In the genomic region with DNA sequence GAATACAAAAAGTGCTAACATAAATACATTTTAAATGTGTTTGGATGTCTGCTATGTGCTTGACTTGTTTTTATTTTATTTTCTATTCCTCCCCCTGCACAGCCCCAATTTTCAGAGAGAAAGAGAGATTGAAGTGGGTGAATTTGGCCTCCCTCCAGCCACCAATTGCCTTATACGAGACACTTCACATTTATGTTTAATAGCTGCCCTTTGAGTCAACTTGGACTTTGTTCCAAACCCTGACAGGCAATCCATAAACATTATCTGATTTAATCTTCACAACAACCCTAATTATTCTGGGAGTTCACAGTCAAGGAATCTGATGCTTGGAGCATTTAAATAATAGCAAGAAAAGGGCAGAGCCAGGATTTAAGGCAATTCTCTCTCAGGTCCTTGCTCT, we compare ENCODE assay signal across 14 cellular contexts.
DNase-seq lines count a peak whose midpoint lies in the region; TF ChIP-seq lines count a peak whose summit lies in the region.
"Had no signal": no experiment of that assay in that cellular context is flagged by ENCODE, and none has a peak within 500 bp of the region (broad histone marks: within the 10 kb centered on the region; RNA-seq: fewer than 3 reads in every experiment).

No MANE protein-coding gene starts in this region.

- no peaks in the 10 kb centered on the region for H3K9me3 Mint-ChIP-seq in nephron
- H3K9me3 Mint-ChIP-seq in activated CD4-positive, alpha-beta T cell treated with anti-CD3 and anti-CD28 coated beads, Interleukin-2, amount 10 ng/mL, durations not matched to agents 7 days and 5 days: peaks cover 6% of the 10 kb centered on the region
- H3K9me3 Mint-ChIP-seq: T-cell had no signal

- no peaks in the 10 kb centered on the region for H3K27me3 Mint-ChIP-seq in nephron (ENCODE audit: low read depth)
- H3K27me3 Mint-ChIP-seq in activated CD4-positive, alpha-beta T cell treated with anti-CD3 and anti-CD28 coated beads, Interleukin-2, amount 10 ng/mL, durations not matched to agents 7 days and 5 days: no peaks in the 10 kb centered on the region

- H3K27ac Mint-ChIP-seq in nephron: peak overlapping the region; percentile 62 to 83 (median 69)
- no peak overlapping the region for H3K27ac Mint-ChIP-seq in activated CD4-positive, alpha-beta T cell treated with anti-CD3 and anti-CD28 coated beads, Interleukin-2, amount 10 ng/mL, durations not matched to agents 7 days and 5 days
- H3K27ac Mint-ChIP-seq: CD14-positive monocyte, IgD-negative memory B cell, T-cell had no signal

- POLR2A ChIA-PET in activated CD4-positive, alpha-beta T cell treated with anti-CD3 and anti-CD28 coated beads, Interleukin-2, amount 10 ng/mL, durations not matched to agents 7 days and 5 days (lab: Charles Lee): no interaction called here
- POLR2A ChIA-PET in GM10248 (lab: Yijun Ruan, JAX): no interaction called here

- no peak overlapping the region for H3K4me3 Mint-ChIP-seq in nephron
- H3K4me3 Mint-ChIP-seq in activated CD4-positive, alpha-beta T cell treated with anti-CD3 and anti-CD28 coated beads, Interleukin-2, amount 10 ng/mL, durations not matched to agents 7 days and 5 days: no peak overlapping the region
- H3K4me3 Mint-ChIP-seq: CD14-positive monocyte, IgD-negative memory B cell, T-cell had no signal

- TF ChIP-seq CTCF in nephron (IDR thresholded peaks at IDR 0.05; ENCODE audit: unreplicated experiment in 3 of 3) (no peak), GM10248 (IDR thresholded peaks at IDR 0.05; ENCODE audit: control extremely low read depth, extremely low read depth, low read depth, missing control alignments) (no peak)

- intact Hi-C loops in head of caudate nucleus (cut with DNase I): no loop called here

- peaks cover 48% of the 10 kb centered on the region for H3K4me1 Mint-ChIP-seq in nephron
- H3K4me1 Mint-ChIP-seq in activated CD4-positive, alpha-beta T cell treated with anti-CD3 and anti-CD28 coated beads, Interleukin-2, amount 10 ng/mL, durations not matched to agents 7 days and 5 days: no peaks in the 10 kb centered on the region
- H3K4me1 Mint-ChIP-seq: CD14-positive monocyte, IgD-negative memory B cell, T-cell had no signal

- CTCF ChIA-PET in activated CD4-positive, alpha-beta T cell treated with anti-CD3 and anti-CD28 coated beads, Interleukin-2, amount 10 ng/mL, durations not matched to agents 7 days and 5 days (lab: Charles Lee): no interaction called here
- CTCF ChIA-PET in GM10248 (lab: Yijun Ruan, JAX): interaction anchor here (1.0 kb wide), 1 partner anchor 17 kb away, joined by 3 read pairs; no protein-coding TSS in a partner anchor

- no peaks in the 10 kb centered on the region for H3K36me3 Mint-ChIP-seq in nephron (ENCODE audit: low read depth)
- no peaks in the 10 kb centered on the region for H3K36me3 Mint-ChIP-seq in activated CD4-positive, alpha-beta T cell treated with anti-CD3 and anti-CD28 coated beads, Interleukin-2, amount 10 ng/mL, durations not matched to agents 7 days and 5 days (ENCODE audit: low read depth)
- H3K36me3 Mint-ChIP-seq: CD14-positive monocyte, IgD-negative memory B cell, T-cell had no signal

- DNase-seq in NCI-H2196 (lab: John Stamatoyannopoulos, UW; ENCODE audit: unreplicated experiment) (peak; percentile 44), NCI-H2196 treated with DMSO at 0.1 percent for 48 hours (lab: John Stamatoyannopoulos, UW; ENCODE audit: unreplicated experiment) (no peak), NCI-H2029 (lab: John Stamatoyannopoulos, UW) (peak; percentile 67), NCI-H774 (lab: John Stamatoyannopoulos, UW) (peak; percentile 75), head of caudate nucleus (no peak), GM10248 (ENCODE audit: extremely low spot score) (no peak)
- DNase-seq in activated CD4-positive, alpha-beta T cell treated with anti-CD3 and anti-CD28 coated beads, Interleukin-2, amount 10 ng/mL, durations not matched to agents 7 days and 5 days: no peak
- DNase-seq: Caco-2, DND-41, GDM1, T-cell had no signal

Comparison
In these comparisons a context has a peak if more than half of its experiments do, and no peak if none do; other contexts are left out.
1. DNase-seq: peak in NCI-H2196 (single experiment), NCI-H2029 (single experiment) and NCI-H774 (single experiment); none in NCI-H2196 treated with DMSO at 0.1 percent for 48 hours (single experiment), head of caudate nucleus (0 of 42), activated CD4-positive, alpha-beta T cell treated with anti-CD3 and anti-CD28 coated beads, Interleukin-2, amount 10 ng/mL, durations not matched to agents 7 days and 5 days (single experiment) and GM10248 (single experiment).